Comparison of ENCODE assay signal across 35 cellular contexts in genomic region chr10:95253007-95253406, GRCh38. TPM values are rescaled to one million over a fixed set of nuclear protein-coding genes. Genes with fewer than 3 reads are reported as not detected.
DNase-seq lines count a peak whose midpoint lies in the region; ATAC-seq and TF ChIP-seq lines count a peak whose summit lies in the region.
"Had no signal": no experiment of that assay in that cellular context is flagged by ENCODE, and none has a peak within 500 bp of the region (broad histone marks: within the 10 kb centered on the region; RNA-seq: fewer than 3 reads in every experiment).

No MANE protein-coding gene starts in this region.

- TF ChIP-seq CTCF in endothelial cell (IDR thresholded peaks at IDR 0.05; ENCODE audit: unreplicated experiment) (no peak), mesothelial cell of epicardium (IDR thresholded peaks at IDR 0.05; ENCODE audit: unreplicated experiment) (no peak)

- peaks cover 14% of the 10 kb centered on the region for H3K4me1 ChIP-seq in right cardiac atrium (ENCODE audit: control insufficient read depth, insufficient read depth, low read length)

- in situ Hi-C loops in ACHN (cut with HindIII; ENCODE audit: low pct_ligation_motif_present, low pct_unique_long_range_greater_than_20kb, low sequenced_read_pairs): no loop called here

- peaks cover 30% of the 10 kb centered on the region for H3K36me3 Mint-ChIP-seq in endothelial cell (ENCODE audit: low read depth, unreplicated experiment)
- peaks cover 45% of the 10 kb centered on the region for H3K36me3 Mint-ChIP-seq in mesothelial cell of epicardium
- H3K36me3 Mint-ChIP-seq: activated naive CD4-positive, alpha-beta T cell treated with anti-CD3 and anti-CD28 coated beads, Interleukin-2, amount 50 U/mL, for 24 hours; CD4-positive, CD25-positive, alpha-beta regulatory T cell; naive thymus-derived CD8-positive, alpha-beta T cell had no signal

- no peaks in the 10 kb centered on the region for H3K9me3 ChIP-seq in right cardiac atrium (ENCODE audit: control insufficient read depth, low read length)
- H3K9me3 ChIP-seq: left lung, SJSA1, suprapubic skin, upper lobe of right lung had no signal

- H3K4me3 Mint-ChIP-seq in endothelial cell (ENCODE audit: unreplicated experiment): no peak overlapping the region
- no peak overlapping the region for H3K4me3 Mint-ChIP-seq in mesothelial cell of epicardium
- H3K4me3 Mint-ChIP-seq: activated B cell treated with CpG ODN at 0.5 μM for 24 hours; activated CD4-positive, alpha-beta T cell treated with anti-CD3 and anti-CD28 coated beads, Interleukin-2, amount 10 ng/mL, durations not matched to agents 7 days and 5 days; activated naive CD4-positive, alpha-beta T cell treated with anti-CD3 and anti-CD28 coated beads, Interleukin-2, amount 50 U/mL, for 24 hours; HFFc6; naive thymus-derived CD8-positive, alpha-beta T cell had no signal

- intact Hi-C loops in right cardiac atrium (cut with DNase I) (no loop called here), Right ventricle myocardium inferior (cut with DNase I) (no loop called here)

- WGBS in right cardiac atrium: 60% methylated on average over 2 of the region's 2 CpGs

- peaks cover 43% of the 10 kb centered on the region for H3K4me1 Mint-ChIP-seq in endothelial cell (ENCODE audit: unreplicated experiment)
- peaks cover 7% of the 10 kb centered on the region for H3K4me1 Mint-ChIP-seq in mesothelial cell of epicardium
- H3K4me1 Mint-ChIP-seq: activated CD4-positive, alpha-beta T cell treated with anti-CD3 and anti-CD28 coated beads, Interleukin-2, amount 10 ng/mL, durations not matched to agents 7 days and 5 days; activated naive CD4-positive, alpha-beta T cell treated with anti-CD3 and anti-CD28 coated beads, Interleukin-2, amount 50 U/mL, for 24 hours; CD4-positive, CD25-positive, alpha-beta regulatory T cell had no signal

- H3K27me3 ChIP-seq in right cardiac atrium (ENCODE audit: control insufficient read depth, insufficient read depth): no peaks in the 10 kb centered on the region
- H3K27me3 ChIP-seq: left lung, SJSA1, suprapubic skin, upper lobe of right lung had no signal

- H3K4me3 ChIP-seq in right cardiac atrium (ENCODE audit: low read length): no peak overlapping the region
- H3K4me3 ChIP-seq: left lung, SJSA1, suprapubic skin, upper lobe of right lung had no signal

- H3K9me3 Mint-ChIP-seq in endothelial cell (ENCODE audit: unreplicated experiment) (peaks cover 5% of the 10 kb centered on the region), mesothelial cell of epicardium (peaks cover 20% of the 10 kb centered on the region)
- H3K9me3 Mint-ChIP-seq: activated CD4-positive, alpha-beta T cell treated with anti-CD3 and anti-CD28 coated beads, Interleukin-2, amount 10 ng/mL, durations not matched to agents 7 days and 5 days; activated naive CD4-positive, alpha-beta T cell treated with anti-CD3 and anti-CD28 coated beads, Interleukin-2, amount 50 U/mL, for 24 hours; HFFc6 had no signal

- H3K27me3 Mint-ChIP-seq in endothelial cell (ENCODE audit: unreplicated experiment) (peaks cover 8% of the 10 kb centered on the region), mesothelial cell of epicardium (ENCODE audit: low read depth) (no peaks in the 10 kb centered on the region)
- H3K27me3 Mint-ChIP-seq: activated B cell treated with CpG ODN at 0.5 μM for 24 hours had no signal

- ATAC-seq in right cardiac atrium (peak in 1 of 2 donors; percentile 31), Right ventricle myocardium inferior (no peak)
- ATAC-seq: left lung; naive thymus-derived CD8-positive, alpha-beta T cell; upper lobe of right lung had no signal

- no peak for DNase-seq in right cardiac atrium
- no peak for DNase-seq in Right ventricle myocardium inferior (ENCODE audit: missing footprints)
- DNase-seq in endothelial cell (ENCODE audit: low spot score): no peak
- DNase-seq in mesothelial cell of epicardium (ENCODE audit: low spot score in 2 of 2, unreplicated experiment in 2 of 2): no peak
- no peak for DNase-seq in ACHN
- no peak for DNase-seq in NCI-H1092 treated with DMSO at 0.1 percent for 48 hours (lab: John Stamatoyannopoulos, UW)
- no peak for DNase-seq in NCI-H524 (lab: John Stamatoyannopoulos, UW)
- no peak for DNase-seq in GM19238 (ENCODE audit: insufficient read length, low spot score)
- DNase-seq: activated B cell treated with CpG ODN at 0.5 μM for 24 hours; activated CD4-positive, alpha-beta T cell treated with anti-CD3 and anti-CD28 coated beads, Interleukin-2, amount 10 ng/mL, durations not matched to agents 7 days and 5 days; AML-193; amygdala; CD4-positive, CD25-positive, alpha-beta regulatory T cell; GOT3; HFFc6; KG1; left lung; naive thymus-derived CD8-positive, alpha-beta T cell; NCI-H146; NCI-H446; NCI-H82; nucleus accumbens; RPMI8226; stimulated activated naive CD4-positive, alpha-beta T cell treated with Interleukin-2 at 50 U/mL for 16 hours; T1000; upper lobe of right lung had no signal

- H3K27ac ChIP-seq in right cardiac atrium (ENCODE audit: low read length): peak overlapping the region; percentile 31
- H3K27ac ChIP-seq: left lung, SJSA1, suprapubic skin, upper lobe of right lung had no signal

- peak overlapping the region; percentile 84 for H3K27ac Mint-ChIP-seq in endothelial cell (ENCODE audit: unreplicated experiment)
- peak overlapping the region; percentile 3 for H3K27ac Mint-ChIP-seq in mesothelial cell of epicardium
- H3K27ac Mint-ChIP-seq: activated B cell treated with CpG ODN at 0.5 μM for 24 hours; activated CD4-positive, alpha-beta T cell treated with anti-CD3 and anti-CD28 coated beads, Interleukin-2, amount 10 ng/mL, durations not matched to agents 7 days and 5 days; activated naive CD4-positive, alpha-beta T cell treated with anti-CD3 and anti-CD28 coated beads, Interleukin-2, amount 50 U/mL, for 24 hours; naive thymus-derived CD8-positive, alpha-beta T cell had no signal

RNA-seq across cellular contexts. Expression of gene PDLIM1, which starts 37.8 kb away (rescaled TPM):
- total RNA-seq in right cardiac atrium (100 to 1,000 TPM; 159 to 227 (median 169) TPM), Right ventricle myocardium inferior (273 TPM), endothelial cell (ENCODE audit: unreplicated experiment) (125 TPM), mesothelial cell of epicardium (121 to 131 TPM (median 122 TPM) in 3 replicates)
- polyA plus RNA-seq in right cardiac atrium: 211 TPM

RNA-seq across cellular contexts. Expression of gene ACSM6, which starts 59.0 kb away (rescaled TPM):
- total RNA-seq in right cardiac atrium: not detected
- polyA plus RNA-seq in right cardiac atrium: not detected
- total RNA-seq in Right ventricle myocardium inferior: not detected
- not detected for total RNA-seq in endothelial cell (ENCODE audit: unreplicated experiment)
- not detected in 3 replicates for total RNA-seq in mesothelial cell of epicardium
- total RNA-seq: activated B cell treated with CpG ODN at 0.5 μM for 24 hours; activated CD4-positive, alpha-beta T cell treated with anti-CD3 and anti-CD28 coated beads, Interleukin-2, amount 10 ng/mL, durations not matched to agents 7 days and 5 days; activated CD8-positive, alpha-beta memory T cell treated with anti-CD3 and anti-CD28 coated beads for 36 hours; CD4-positive, CD25-positive, alpha-beta regulatory T cell; chondrocyte; Daoy; epithelial cell of proximal tubule; HFFc6; HT1080; left lung; naive thymus-derived CD8-positive, alpha-beta T cell; SJSA1; skeletal muscle tissue; upper lobe of right lung had no signal
- polyA plus RNA-seq: CD4-positive, CD25-positive, alpha-beta regulatory T cell; naive thymus-derived CD8-positive, alpha-beta T cell had no signal
